Comparison of ENCODE assay signal across 16 cellular contexts in genomic region chr18:48676346-48676745, GRCh38.
A peak's percentile ranks its signal among the peaks of the same experiment; 100 is the strongest.
DNase-seq lines count a peak whose midpoint lies in the region; ATAC-seq, FAIRE-seq and TF ChIP-seq lines count a peak whose summit lies in the region.
"Had no signal": no experiment of that assay in that cellular context is flagged by ENCODE, and none has a peak within 500 bp of the region (broad histone marks: within the 10 kb centered on the region; RNA-seq: fewer than 3 reads in every experiment).

No MANE protein-coding gene starts in this region.

- H3K4me3 ChIP-seq in kidney (ENCODE audit: low read length in 2 of 2) (peak overlapping the region in 1 of 2 donors; percentile 5), subcutaneous abdominal adipose tissue (ENCODE audit: low read depth in 1 of 5, low read length in 5 of 5) (no peak overlapping the region)
- H3K4me3 ChIP-seq: gastroesophageal sphincter had no signal

- H3K4me1 Mint-ChIP-seq in stimulated activated effector memory CD8-positive, alpha-beta T cell treated with anti-CD3 and anti-CD28 coated beads, Interleukin-12 subunit alpha, Interleukin-12 subunit beta, amount 100 ng/mL, for 72 hours: no peaks in the 10 kb centered on the region

- H3K9ac ChIP-seq in kidney (ENCODE audit: low read length in 2 of 2): peak overlapping the region; percentile 5 to 28
- peak overlapping the region in 2 of 5 donors; percentile 37 to 53 for H3K9ac ChIP-seq in subcutaneous abdominal adipose tissue (ENCODE audit: low read length in 5 of 5)

- peak; percentile 51 for DNase-seq in activated effector memory CD4-positive, alpha-beta T cell treated with anti-CD3 and anti-CD28 coated beads, Interleukin-2, amount 50 U/mL, for 16 hours
- no peak for DNase-seq in activated effector memory CD4-positive, alpha-beta T cell treated with Interleukin-2 at 50 U/mL for 16 hours
- DNase-seq in SKM-1 treated with dmso at 0.1 percent for 144 hours (lab: John Stamatoyannopoulos, UW; ENCODE audit: unreplicated experiment) (peak; percentile 31), kidney (peak; percentile 67), ACHN (no peak), NCI-H146 (lab: John Stamatoyannopoulos, UW) (no peak)
- no peak for DNase-seq in stimulated activated effector memory CD8-positive, alpha-beta T cell treated with anti-CD3 and anti-CD28 coated beads, Interleukin-12 subunit alpha, Interleukin-12 subunit beta, amount 100 ng/mL, for 72 hours (ENCODE audit: low spot score in 2 of 2)
- DNase-seq: cerebellar nuclear complex, NCI-H2029 treated with DMSO at 0.1 percent for 48 hours had no signal

- H3K27me3 ChIP-seq in subcutaneous abdominal adipose tissue (ENCODE audit: control insufficient read depth in 5 of 5, insufficient read depth in 4 of 5, low read length in 5 of 5): no peaks in the 10 kb centered on the region
- H3K27me3 ChIP-seq: gastroesophageal sphincter had no signal

- no peak for ATAC-seq in stimulated activated effector memory CD8-positive, alpha-beta T cell treated with anti-CD3 and anti-CD28 coated beads, Interleukin-12 subunit alpha, Interleukin-12 subunit beta, amount 100 ng/mL, for 72 hours

- peaks cover 4% of the 10 kb centered on the region for H3K36me3 Mint-ChIP-seq in stimulated activated effector memory CD8-positive, alpha-beta T cell treated with anti-CD3 and anti-CD28 coated beads, Interleukin-12 subunit alpha, Interleukin-12 subunit beta, amount 100 ng/mL, for 72 hours

- H3K4me1 ChIP-seq in kidney (ENCODE audit: control insufficient read depth in 1 of 2, insufficient read depth in 1 of 2, low read depth in 1 of 2, low read length in 2 of 2): peaks cover 6 to 19% of the 10 kb centered on the region in 2 donors
- H3K4me1 ChIP-seq in subcutaneous abdominal adipose tissue (ENCODE audit: control insufficient read depth in 5 of 5, insufficient read depth in 5 of 5, low read length in 5 of 5): peaks cover 7 to 62% (median 46%) of the 10 kb centered on the region in 5 donors

- TF ChIP-seq CTCF in kidney (IDR thresholded peaks at IDR 0.05; ENCODE audit: borderline replicate concordance, extremely low read depth, insufficient read depth): no peak

- FAIRE-seq in kidney (lab: Jason Lieb, UNC): no peak

- in situ Hi-C loops in ACHN (cut with HindIII; ENCODE audit: low pct_ligation_motif_present, low pct_unique_long_range_greater_than_20kb, low sequenced_read_pairs): no loop called here

- H3K27ac ChIP-seq in kidney (ENCODE audit: low read depth in 2 of 2, low read length in 2 of 2) (no peak overlapping the region), subcutaneous abdominal adipose tissue (ENCODE audit: low read depth, low read length) (peak overlapping the region; percentile 83)
- H3K27ac ChIP-seq: 22Rv1 had no signal

- H3K4me3 Mint-ChIP-seq in stimulated activated effector memory CD8-positive, alpha-beta T cell treated with anti-CD3 and anti-CD28 coated beads, Interleukin-12 subunit alpha, Interleukin-12 subunit beta, amount 100 ng/mL, for 72 hours: no peak overlapping the region
- H3K4me3 Mint-ChIP-seq: activated CD4-positive, alpha-beta T cell treated with anti-CD3 and anti-CD28 coated beads for 36 hours; activated naive CD8-positive, alpha-beta T cell; CD8-positive, alpha-beta memory T cell; T-helper 2 cell treated with Interferon-gamma antibody and Interleukin-4, amounts not matched to agents 5 μg/mL and 100 μg/mL, for 36 hours had no signal

- peaks cover 5% of the 10 kb centered on the region for H3K9me3 Mint-ChIP-seq in stimulated activated effector memory CD8-positive, alpha-beta T cell treated with anti-CD3 and anti-CD28 coated beads, Interleukin-12 subunit alpha, Interleukin-12 subunit beta, amount 100 ng/mL, for 72 hours

- intact Hi-C loops in kidney (cut with DNase I): no loop called here

- H3K9me3 ChIP-seq in kidney (ENCODE audit: control insufficient read depth in 1 of 2, low read length in 2 of 2): no peaks in the 10 kb centered on the region
- H3K9me3 ChIP-seq in subcutaneous abdominal adipose tissue (ENCODE audit: control insufficient read depth in 5 of 5, low read length in 5 of 5): peaks cover 0 to 2% (median 1%) of the 10 kb centered on the region in 5 donors

- no peak overlapping the region for H3K27ac Mint-ChIP-seq in stimulated activated effector memory CD8-positive, alpha-beta T cell treated with anti-CD3 and anti-CD28 coated beads, Interleukin-12 subunit alpha, Interleukin-12 subunit beta, amount 100 ng/mL, for 72 hours
- H3K27ac Mint-ChIP-seq: activated CD4-positive, alpha-beta T cell treated with anti-CD3 and anti-CD28 coated beads for 36 hours; activated naive CD8-positive, alpha-beta T cell; CD8-positive, alpha-beta memory T cell; T-helper 2 cell treated with Interferon-gamma antibody and Interleukin-4, amounts not matched to agents 5 μg/mL and 100 μg/mL, for 36 hours had no signal

- H3K36me3 ChIP-seq in kidney (ENCODE audit: control insufficient read depth in 1 of 2, insufficient read depth in 2 of 2, low read length in 2 of 2) (peaks cover under 1 to 3% of the 10 kb centered on the region in 2 donors), subcutaneous abdominal adipose tissue (ENCODE audit: control insufficient read depth in 5 of 5, insufficient read depth in 5 of 5, low read length in 5 of 5) (peaks cover 3 to 37% (median 5%) of the 10 kb centered on the region in 5 donors)

Comparison
In these comparisons a context has a peak if more than half of its experiments do, and no peak if none do; other contexts are left out.
1. DNase-seq: peak in activated effector memory CD4-positive, alpha-beta T cell treated with anti-CD3 and anti-CD28 coated beads, Interleukin-2, amount 50 U/mL, for 16 hours (single experiment), SKM-1 treated with dmso at 0.1 percent for 144 hours (single experiment) and kidney (single experiment); none in activated effector memory CD4-positive, alpha-beta T cell treated with Interleukin-2 at 50 U/mL for 16 hours (single experiment), ACHN (single experiment), stimulated activated effector memory CD8-positive, alpha-beta T cell treated with anti-CD3 and anti-CD28 coated beads, Interleukin-12 subunit alpha, Interleukin-12 subunit beta, amount 100 ng/mL, for 72 hours (0 of 2) and NCI-H146 (single experiment).